In the genomic region with DNA sequence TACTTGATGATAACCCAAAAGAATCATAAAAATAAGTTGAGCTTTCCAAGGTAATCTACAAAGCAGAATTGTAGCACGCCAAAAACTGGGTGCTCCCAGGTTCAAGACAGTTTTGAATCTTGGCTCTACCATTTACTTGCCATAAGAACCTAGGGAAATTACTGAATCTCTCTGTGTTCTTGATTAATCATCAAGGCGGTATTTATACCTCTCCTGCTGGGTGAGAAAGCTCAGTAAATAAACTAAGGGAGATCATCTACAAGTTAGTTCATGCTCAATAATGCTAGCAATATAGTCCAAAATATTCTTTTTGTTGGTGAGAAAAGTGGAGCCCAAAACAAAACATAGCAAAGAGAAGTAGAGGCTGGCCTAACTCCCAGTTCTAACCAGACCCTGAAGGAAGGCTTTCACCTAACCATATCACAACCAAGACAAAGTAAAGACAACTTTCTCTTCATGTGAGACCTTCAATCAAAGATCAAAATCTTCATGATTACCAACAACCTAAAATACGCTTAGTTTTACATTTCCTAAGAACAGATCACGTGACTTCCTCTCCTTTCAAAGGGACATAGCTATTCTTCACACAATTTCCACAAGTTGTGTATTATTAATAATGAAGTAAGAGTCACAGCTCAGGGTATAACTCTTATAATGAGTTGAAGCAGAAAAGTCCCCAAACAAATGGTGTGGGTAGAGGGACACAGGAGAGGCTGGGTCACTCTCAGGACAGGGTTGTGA, we compare ENCODE assay signal across 1 cellular context.
TF ChIP-seq lines count a peak whose summit lies in the region.

No MANE protein-coding gene starts in this region.

TF ChIP-seq in K562, 482 proteins besides CTCF, POLR2A, EP300 and RAD21:
- TF ChIP-seq TOE1 (IDR thresholded peaks at IDR 0.05; ENCODE audit: borderline replicate concordance) = peak; percentile 31; the same call in 1 of the 2 replicates
- no peak for TF ChIP-seq TOE1 (CRISPR knock-in tag; IDR thresholded peaks at IDR 0.05; ENCODE audit: borderline replicate concordance, low read depth)
- TF ChIP-seq AFF1 (IDR thresholded peaks at IDR 0.05; ENCODE audit: low read depth in 1 of 2, partially characterized antibody in 2 of 2) = no peak
- TF ChIP-seq U2AF1 (optimal IDR thresholded peaks at IDR 0.05; ENCODE audit: low read depth, low read length) = no peak
- no peak for TF ChIP-seq STAT5B (CRISPR knock-in tag; IDR thresholded peaks at IDR 0.05)
- no peak for TF ChIP-seq CCNT2 (IDR thresholded peaks at IDR 0.05; ENCODE audit: borderline replicate concordance, extremely low read depth, insufficient read length, low read depth, low read length)
- no peak for TF ChIP-seq MBD2 (IDR thresholded peaks at IDR 0.05; ENCODE audit: borderline replicate concordance, low read depth)
- no peak for TF ChIP-seq NR2C1 (IDR thresholded peaks at IDR 0.05)
- TF ChIP-seq NR2C1 (tag; IDR thresholded peaks at IDR 0.05) = no peak
- TF ChIP-seq RAD51 (IDR thresholded peaks at IDR 0.05; ENCODE audit: borderline replicate concordance, low read depth) = peak; percentile 58; the same call in 1 of the 2 replicates
- no peak for TF ChIP-seq SMARCC2 (IDR thresholded peaks at IDR 0.05; ENCODE audit: low read depth)
- TF ChIP-seq POU5F1 (IDR thresholded peaks at IDR 0.05; ENCODE audit: borderline replicate concordance, low read depth, low read length, partially characterized antibody) = no peak
- TF ChIP-seq BMI1 (IDR thresholded peaks at IDR 0.05; ENCODE audit: low read length) = no peak
- no peak for TF ChIP-seq ZNF197 (CRISPR knock-in tag; IDR thresholded peaks at IDR 0.05; ENCODE audit: low read depth)
- TF ChIP-seq RBM22 (IDR thresholded peaks at IDR 0.05; ENCODE audit: low read depth, low read length, poor library complexity, severe bottlenecking) = no peak
- TF ChIP-seq NFE2 (IDR thresholded peaks at IDR 0.05; ENCODE audit: low read depth) = no peak
- TF ChIP-seq EHMT2 (IDR thresholded peaks at IDR 0.05) = no peak
- TF ChIP-seq MEF2D (tag; conservative IDR thresholded peaks at IDR 0.05; ENCODE audit: low read depth) = no peak
- TF ChIP-seq HMBOX1 (IDR thresholded peaks at IDR 0.05) = no peak
- peak; percentile 91 for TF ChIP-seq TFE3 (CRISPR knock-in tag; IDR thresholded peaks at IDR 0.05)
- TF ChIP-seq SP2 (IDR thresholded peaks at IDR 0.05; ENCODE audit: extremely low read depth, low read depth, low read length, poor library complexity, severe bottlenecking) = no peak
- TF ChIP-seq CBFA2T2 (conservative IDR thresholded peaks at IDR 0.05) = peak; percentile 30
